In genomic region chr7:73622909-73623797, GRCh38 we compare ENCODE assay signal across 1 cellular context.
A peak's percentile ranks its signal among the peaks of the same experiment; 100 is the strongest.
TF ChIP-seq lines count a peak whose summit lies in the region.

No MANE protein-coding gene starts in this region.

TF ChIP-seq in K562, 482 proteins besides CTCF, POLR2A, EP300 and RAD21 (continued from another document and continues in another):
- TF ChIP-seq ARID4B (CRISPR knock-in tag; IDR thresholded peaks at IDR 0.05) (no peak), TOE1 (IDR thresholded peaks at IDR 0.05; ENCODE audit: borderline replicate concordance) (peak; percentile 54; the same call in 1 of the 2 replicates), TOE1 (CRISPR knock-in tag; IDR thresholded peaks at IDR 0.05; ENCODE audit: borderline replicate concordance, low read depth) (no peak), ZNF12 (CRISPR knock-in tag; IDR thresholded peaks at IDR 0.05) (0 out of 2 replicates have a peak, but pooled peaks have one; percentile 4), E2F6 (IDR thresholded peaks at IDR 0.05; ENCODE audit: borderline replicate concordance in 1 of 2, extremely low read depth in 1 of 2, insufficient read depth in 1 of 2, insufficient read length in 1 of 2, low read depth in 1 of 2, low read length in 1 of 2, poor library complexity in 1 of 2, severe bottlenecking in 1 of 2) (peak in 1 of 2 experiments; percentile 27), CBFA2T2 (conservative IDR thresholded peaks at IDR 0.05) (peak; percentile 36), KDM1A (IDR thresholded peaks at IDR 0.05) (peak in 1 of 2 experiments; percentile 25; a peak in 1 of 4 replicates), TRIM24 (IDR thresholded peaks at IDR 0.05) (peak; percentile 14 to 50; a peak in 1 of 4 replicates), ETS1 (conservative IDR thresholded peaks at IDR 0.05; ENCODE audit: control insufficient read depth, low read depth, low read length) (no peak), ZBTB40 (IDR thresholded peaks at IDR 0.05) (0 out of 2 replicates have a peak, but pooled peaks have one; percentile 45), ZBTB40 (CRISPR knock-in tag; IDR thresholded peaks at IDR 0.05) (no peak), EGR1 (conservative IDR thresholded peaks at IDR 0.05) (peak; percentile 57), ZNF511 (CRISPR knock-in tag; IDR thresholded peaks at IDR 0.05) (peak; percentile 70; the same call in 1 of the 2 replicates), CUX1 (CRISPR knock-in tag; IDR thresholded peaks at IDR 0.05) (no peak), SNIP1 (IDR thresholded peaks at IDR 0.05; ENCODE audit: low read depth) (no peak), NR1H2 (CRISPR knock-in tag; IDR thresholded peaks at IDR 0.05) (0 out of 2 replicates have a peak, but pooled peaks have one; percentile 29), MITF (IDR thresholded peaks at IDR 0.05) (peak; percentile 71), HDAC1 (IDR thresholded peaks at IDR 0.05) (0 out of 4 replicates have a peak, but pooled peaks of 1 of the 2 experiments have one; percentile 11), PHF20 (IDR thresholded peaks at IDR 0.05; ENCODE audit: partially characterized antibody) (peak; percentile 4), CEBPB (tag; IDR thresholded peaks at IDR 0.05) (peak; percentile 90), TEAD1 (CRISPR knock-in tag; IDR thresholded peaks at IDR 0.05) (0 out of 4 replicates have a peak, but pooled peaks of 1 of the 2 experiments have one; percentile 65), NFIC (IDR thresholded peaks at IDR 0.05) (peak; percentile 51), OTX1 (CRISPR knock-in tag; IDR thresholded peaks at IDR 0.05) (no peak), BCLAF1 (IDR thresholded peaks at IDR 0.05; ENCODE audit: borderline replicate concordance in 1 of 2, control insufficient read depth in 1 of 2, low read depth in 2 of 2, low read length in 1 of 2) (no peak), RBFOX2 (IDR thresholded peaks at IDR 0.05; ENCODE audit: low read depth, low read length) (peak; percentile 69), SMARCA5 (IDR thresholded peaks at IDR 0.05) (no peak)
